Comparison of ENCODE assay signal across 8 cellular contexts in the genomic region with DNA sequence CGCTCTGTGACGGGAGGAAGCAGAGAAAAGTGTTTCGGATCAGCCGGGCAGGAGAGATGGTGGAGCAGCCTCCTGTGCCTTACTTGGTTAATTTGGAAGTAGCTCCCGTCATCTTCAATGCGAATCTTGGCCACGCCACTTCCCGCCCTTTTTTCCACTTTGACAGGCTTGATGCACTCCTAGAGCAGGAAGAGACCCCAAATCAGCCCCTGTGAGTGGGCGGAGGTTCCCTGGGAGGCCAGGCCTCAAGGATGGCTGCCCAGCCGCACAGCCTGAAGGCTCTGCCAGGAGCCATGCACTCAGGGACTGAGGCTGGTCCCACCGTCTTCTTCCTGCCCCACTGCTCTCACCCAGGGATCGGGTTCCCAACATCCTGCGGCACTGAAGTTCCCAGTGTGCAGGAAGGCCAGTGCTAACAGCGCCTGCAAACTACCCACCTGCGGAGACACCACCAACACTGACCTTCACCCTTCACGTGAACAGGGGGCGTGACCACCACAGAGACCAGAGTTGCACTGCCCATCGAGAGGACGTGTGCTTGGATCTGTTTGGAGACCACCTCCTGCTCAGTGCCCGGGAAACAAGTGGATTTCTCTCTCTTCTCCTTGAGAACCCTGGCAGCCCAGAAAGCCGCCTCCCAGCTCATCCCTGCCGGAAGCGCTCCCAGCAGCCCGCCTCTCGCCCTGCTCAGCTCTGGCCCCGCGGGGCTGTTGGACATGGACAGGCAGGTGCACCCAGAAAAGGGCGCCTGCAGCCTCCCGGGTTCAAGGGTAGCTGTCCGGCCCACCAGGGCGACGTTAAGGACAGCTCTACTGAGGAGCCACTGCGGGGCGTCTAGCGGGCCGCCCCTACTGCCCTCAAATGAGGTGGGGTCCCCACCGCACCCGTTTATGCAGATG. TPM values are rescaled to one million over a fixed set of nuclear protein-coding genes. Genes with fewer than 3 reads are reported as not detected.
DNase-seq lines count a peak whose midpoint lies in the region; ATAC-seq and TF ChIP-seq lines count a peak whose summit lies in the region.

No MANE protein-coding gene starts in this region.

- peaks cover 7% of the 10 kb centered on the region for H3K36me3 Mint-ChIP-seq in activated naive CD4-positive, alpha-beta T cell treated with anti-CD3 and anti-CD28 coated beads, Interleukin-2, amount 50 U/mL, for 24 hours

- 47 to 52% methylated on average over 38 of the region's 38 CpGs for WGBS in lung, 2 donors
- 45% methylated on average over 38 of the region's 38 CpGs for WGBS in urinary bladder

- ATAC-seq in lung (ENCODE audit: insufficient read depth, low FRiP score) (no peak), GM18873 (IDR thresholded peaks at IDR 0.05; ENCODE audit: low FRiP score, unreplicated experiment) (no peak)

- DNase-seq in activated naive CD4-positive, alpha-beta T cell (lab: John Stamatoyannopoulos, UW): no peak
- no peak for DNase-seq in brain microvascular endothelial cell
- no peak for DNase-seq in lung (ENCODE audit: low spot score)
- DNase-seq in activated CD4-positive, alpha-beta T cell treated with anti-CD3 and anti-CD28 coated beads for 48 hours: no peak
- DNase-seq in DMS79 treated with DMSO at 0.1 percent for 48 hours (lab: John Stamatoyannopoulos, UW): no peak

- H3K27me3 Mint-ChIP-seq in activated naive CD4-positive, alpha-beta T cell treated with anti-CD3 and anti-CD28 coated beads, Interleukin-2, amount 50 U/mL, for 24 hours: no peaks in the 10 kb centered on the region

- peaks cover 12% of the 10 kb centered on the region for H3K36me3 ChIP-seq in brain microvascular endothelial cell (replicated peaks)
- H3K36me3 ChIP-seq in lung (ENCODE audit: control insufficient read depth in 2 of 2, insufficient read depth in 2 of 2, low read length in 2 of 2): peaks cover 4 to 27% of the 10 kb centered on the region in 2 donors
- H3K36me3 ChIP-seq in urinary bladder (ENCODE audit: insufficient read depth): no peaks in the 10 kb centered on the region

- no peaks in the 10 kb centered on the region for H3K27me3 ChIP-seq in brain microvascular endothelial cell (replicated peaks)
- no peaks in the 10 kb centered on the region for H3K27me3 ChIP-seq in lung (ENCODE audit: control insufficient read depth, insufficient read depth)

- peaks cover 13% of the 10 kb centered on the region for H3K4me1 Mint-ChIP-seq in activated naive CD4-positive, alpha-beta T cell treated with anti-CD3 and anti-CD28 coated beads, Interleukin-2, amount 50 U/mL, for 24 hours

- peak overlapping the region; percentile 74 for H3K4me3 Mint-ChIP-seq in activated naive CD4-positive, alpha-beta T cell treated with anti-CD3 and anti-CD28 coated beads, Interleukin-2, amount 50 U/mL, for 24 hours

- TF ChIP-seq CTCF in brain microvascular endothelial cell (IDR thresholded peaks at IDR 0.05; ENCODE audit: low read depth, low read length, missing control alignments) (no peak), lung (IDR thresholded peaks at IDR 0.05; ENCODE audit: control extremely low read depth, extremely low read depth) (no peak)

- no peak overlapping the region for H3K27ac ChIP-seq in brain microvascular endothelial cell
- no peak overlapping the region for H3K27ac ChIP-seq in lung (ENCODE audit: low read depth in 1 of 2, low read length in 1 of 2)
- H3K27ac ChIP-seq in urinary bladder (ENCODE audit: low read depth): no peak overlapping the region

- no peaks in the 10 kb centered on the region for H3K9me3 Mint-ChIP-seq in activated naive CD4-positive, alpha-beta T cell treated with anti-CD3 and anti-CD28 coated beads, Interleukin-2, amount 50 U/mL, for 24 hours

- H3K4me3 ChIP-seq in brain microvascular endothelial cell (ENCODE audit: low read depth, low read length) (peak overlapping the region; percentile 79), lung (peak overlapping the region; percentile 92), urinary bladder (ENCODE audit: low read depth, low read length) (peak overlapping the region; percentile 96)

- in situ Hi-C loops in brain microvascular endothelial cell (cut with HindIII; ENCODE audit: low pct_ligation_motif_present, low sequenced_read_pairs): no loop called here

- H3K4me1 ChIP-seq in lung (ENCODE audit: control insufficient read depth in 2 of 2, insufficient read depth in 2 of 2, low read length in 2 of 2): peaks cover 0 to 5% of the 10 kb centered on the region in 2 donors
- H3K4me1 ChIP-seq in urinary bladder (ENCODE audit: insufficient read depth): no peaks in the 10 kb centered on the region

- H3K27ac Mint-ChIP-seq in activated naive CD4-positive, alpha-beta T cell treated with anti-CD3 and anti-CD28 coated beads, Interleukin-2, amount 50 U/mL, for 24 hours: peak overlapping the region; percentile 4

- H3K9me3 ChIP-seq in lung (ENCODE audit: control insufficient read depth in 2 of 2, insufficient read depth in 1 of 2, low read length in 1 of 2): no peaks in the 10 kb centered on the region

RNA-seq across cellular contexts. Expression of a gene that starts 1.0 kb away (rescaled TPM):
- total RNA-seq in lung: 10 to 100 TPM; 31.2 to 40.6 TPM
- 10 to 100 TPM; 21.0 to 30.2 TPM for polyA plus RNA-seq in lung
- 33.4 TPM for total RNA-seq in urinary bladder
- polyA plus RNA-seq in urinary bladder: 26.6 TPM

RNA-seq across cellular contexts. Expression of a gene that starts 12.9 kb away (rescaled TPM):
- total RNA-seq in lung (10 to 100 TPM in 1 of 2 donors, 1 to 10 TPM in 1; 4.1 to 26.7 TPM), urinary bladder (1.1 TPM)
- polyA plus RNA-seq in lung (10 to 100 TPM; 13.0 to 13.1 TPM), urinary bladder (3.5 TPM)

RNA-seq across cellular contexts. Expression of a gene that starts 13.6 kb away (rescaled TPM):
- total RNA-seq in lung (10 to 100 TPM; 35.7 to 71.6 TPM), urinary bladder (0.74 TPM)
- polyA plus RNA-seq in lung (10 to 100 TPM; 25.6 to 38.3 TPM), urinary bladder (0.49 TPM)

RNA-seq across cellular contexts. Expression of a gene that starts 18.9 kb away (rescaled TPM):
- total RNA-seq in lung: 10 to 100 TPM in 1 of 2 donors, 1 to 10 TPM in 1; 9.2 to 65.7 TPM
- 10 to 100 TPM; 35.5 to 56.3 TPM for polyA plus RNA-seq in lung
- 7.9 TPM for total RNA-seq in urinary bladder
- 29.3 TPM for polyA plus RNA-seq in urinary bladder

RNA-seq across cellular contexts. Expression of a gene that starts 20.7 kb away (rescaled TPM):
- 100 to 1,000 TPM in 1 of 2 donors, 10 to 100 TPM in 1; 98.8 to 155 TPM for total RNA-seq in lung
- 100 to 1,000 TPM; 116 to 125 TPM for polyA plus RNA-seq in lung
- 0.74 TPM for total RNA-seq in urinary bladder
- 0.41 TPM for polyA plus RNA-seq in urinary bladder

Comparison
In these comparisons a context has a peak if more than half of its experiments do, and no peak if none do; other contexts are left out.
1. RNA of a gene that starts 13.6 kb away (total RNA-seq): 35.7 to 71.6 TPM in lung; 0.74 TPM in urinary bladder (single experiment); every median in the first group is over 10 times any median in the second.
2. Peak in every context shown above with its lines, with median percentiles within 50 percentile points of each other: H3K4me3 ChIP-seq.